ENCODE assay signal across 9 cellular contexts in genomic region chr4:145830699-145831098, GRCh38.
A peak's percentile ranks its signal among the peaks of the same experiment; 100 is the strongest.
DNase-seq lines count a peak whose midpoint lies in the region; ATAC-seq and TF ChIP-seq lines count a peak whose summit lies in the region.
"Had no signal": no experiment of that assay in that cellular context is flagged by ENCODE, and none has a peak within 500 bp of the region (broad histone marks: within the 10 kb centered on the region; RNA-seq: fewer than 3 reads in every experiment).

No MANE protein-coding gene starts in this region.

- H3K4me1 Mint-ChIP-seq in activated CD8-positive, alpha-beta memory T cell treated with anti-CD3 and anti-CD28 coated beads, Interleukin-2, amount 10 ng/mL, durations not matched to agents 7 days and 5 days, result peaks cover 46% of the 10 kb centered on the region
- peaks cover 11% of the 10 kb centered on the region for H3K4me1 Mint-ChIP-seq in type B pancreatic cell (ENCODE audit: unreplicated experiment)

- no peak overlapping the region for H3K4me2 ChIP-seq in PC-3 (ENCODE audit: low read length)

- no peaks in the 10 kb centered on the region for H3K9me3 Mint-ChIP-seq in activated CD8-positive, alpha-beta memory T cell treated with anti-CD3 and anti-CD28 coated beads, Interleukin-2, amount 10 ng/mL, durations not matched to agents 7 days and 5 days (ENCODE audit: low read depth)
- no peaks in the 10 kb centered on the region for H3K9me3 Mint-ChIP-seq in type B pancreatic cell

- BruUV-seq in PC-3 (replicated peaks; lab: Mats Ljungman, UMichigan), result no TSS peak

- intact Hi-C loops in PC-3 (cut with micrococcal nuclease), result no loop called here

- no peak overlapping the region for H3K27ac ChIP-seq in PC-3 (ENCODE audit: low read length)

- CTCF ChIA-PET in activated CD8-positive, alpha-beta memory T cell treated with anti-CD3 and anti-CD28 coated beads, Interleukin-2, amount 10 ng/mL, durations not matched to agents 7 days and 5 days (lab: Charles Lee), result no interaction called here
- CTCF ChIA-PET in PC-3 (lab: Charles Lee), result no interaction called here

- TF ChIP-seq CTCF in type B pancreatic cell (conservative IDR thresholded peaks at IDR 0.05) (no peak), PC-3 (conservative IDR thresholded peaks at IDR 0.05; ENCODE audit: low read depth, low read length) (no peak)

- no peaks in the 10 kb centered on the region for H3K4me1 ChIP-seq in PC-3 (ENCODE audit: insufficient read depth, low read length)

- no peak overlapping the region for H2AFZ ChIP-seq in PC-3 (ENCODE audit: low read length)

- H3K4me3 ChIP-seq in PC-3 (ENCODE audit: low read length), result no peak overlapping the region

- H4K20me1 ChIP-seq in PC-3 (ENCODE audit: low read length), result no peaks in the 10 kb centered on the region

- no peaks in the 10 kb centered on the region for H3K9me3 ChIP-seq in PC-3 (ENCODE audit: low read length)

- peak overlapping the region; percentile 61 for H3K27ac Mint-ChIP-seq in activated CD8-positive, alpha-beta memory T cell treated with anti-CD3 and anti-CD28 coated beads, Interleukin-2, amount 10 ng/mL, durations not matched to agents 7 days and 5 days
- peak overlapping the region; percentile 5 for H3K27ac Mint-ChIP-seq in type B pancreatic cell

- no peaks in the 10 kb centered on the region for H3K36me3 ChIP-seq in PC-3 (ENCODE audit: low read depth, low read length)

- no peaks in the 10 kb centered on the region for H3K9me2 ChIP-seq in PC-3 (replicated peaks; ENCODE audit: low read length)

- H3K4me3 Mint-ChIP-seq in activated CD8-positive, alpha-beta memory T cell treated with anti-CD3 and anti-CD28 coated beads, Interleukin-2, amount 10 ng/mL, durations not matched to agents 7 days and 5 days, result no peak overlapping the region
- H3K4me3 Mint-ChIP-seq in type B pancreatic cell, result no peak overlapping the region

- POLR2A ChIA-PET in PC-3 (lab: Charles Lee; ENCODE audit: unreplicated experiment), result no interaction called here

- DNase-seq in activated CD8-positive, alpha-beta memory T cell treated with anti-CD3 and anti-CD28 coated beads, Interleukin-2, amount 10 ng/mL, durations not matched to agents 7 days and 5 days, result no peak
- no peak for DNase-seq in activated CD8-positive, alpha-beta memory T cell treated with anti-CD3 and anti-CD28 coated beads, Interleukin-2, amount 50 U/mL, for 4 hours
- DNase-seq in NOMO-1 treated with dmso at 0.1 percent for 144 hours (lab: John Stamatoyannopoulos, UW; ENCODE audit: unreplicated experiment) (peak; percentile 49), type B pancreatic cell (ENCODE audit: extremely low spot score, unreplicated experiment) (no peak), DMS153 (lab: John Stamatoyannopoulos, UW) (no peak), PC-3 (no peak), AG08395 (ENCODE audit: low spot score) (no peak)
- DNase-seq: GM23248 had no signal

- H3K27me3 ChIP-seq in PC-3 (ENCODE audit: low read length), result no peaks in the 10 kb centered on the region

- H3F3A ChIP-seq in PC-3 (ENCODE audit: low read length, unreplicated experiment), result no peaks in the 10 kb centered on the region

- no peaks in the 10 kb centered on the region for H3K79me2 ChIP-seq in PC-3 (ENCODE audit: low read length)

- no peak for ATAC-seq in activated CD8-positive, alpha-beta memory T cell treated with anti-CD3 and anti-CD28 coated beads, Interleukin-2, amount 10 ng/mL, durations not matched to agents 7 days and 5 days
- ATAC-seq in HG02973 (IDR thresholded peaks at IDR 0.05; ENCODE audit: unreplicated experiment) (peak; percentile 49), PC-3 (no peak)

- no peak overlapping the region for H3K9ac ChIP-seq in PC-3 (ENCODE audit: low read length)
- H3K9ac ChIP-seq: GM23248 had no signal

- peaks cover 36% of the 10 kb centered on the region for H3K36me3 Mint-ChIP-seq in activated CD8-positive, alpha-beta memory T cell treated with anti-CD3 and anti-CD28 coated beads, Interleukin-2, amount 10 ng/mL, durations not matched to agents 7 days and 5 days
- H3K36me3 Mint-ChIP-seq in type B pancreatic cell, result peaks cover 40% of the 10 kb centered on the region

- no peaks in the 10 kb centered on the region for H3K27me3 Mint-ChIP-seq in activated CD8-positive, alpha-beta memory T cell treated with anti-CD3 and anti-CD28 coated beads, Interleukin-2, amount 10 ng/mL, durations not matched to agents 7 days and 5 days
- H3K27me3 Mint-ChIP-seq in type B pancreatic cell, result no peaks in the 10 kb centered on the region
